28 cellular contexts compared by ENCODE assay signal in the genomic region with DNA sequence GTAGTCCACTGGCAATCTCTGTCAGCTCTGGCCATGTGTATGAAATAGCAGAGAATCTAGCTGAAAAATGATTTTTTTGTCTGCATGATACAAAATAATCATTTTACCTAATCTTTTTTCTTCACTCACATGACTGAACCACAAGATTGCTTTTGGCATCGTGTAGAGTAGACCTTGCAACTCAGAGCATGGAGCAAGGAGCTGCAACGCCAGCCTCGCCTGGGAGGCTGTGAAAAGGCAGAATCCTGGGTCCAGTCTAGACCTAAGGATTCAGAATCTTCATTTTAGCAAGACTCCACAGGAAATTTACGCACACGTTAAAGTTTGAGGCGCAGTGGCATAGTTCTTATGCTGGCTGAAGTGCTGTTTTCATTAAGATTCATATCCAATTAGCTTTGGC.
"Had no signal": no experiment of that assay in that cellular context is flagged by ENCODE, and none has a peak within 500 bp of the region (broad histone marks: within the 10 kb centered on the region; RNA-seq: fewer than 3 reads in every experiment).

No MANE protein-coding gene starts in this region.

- H3K4me2 ChIP-seq: PC-9 had no signal

- H3K4me3 ChIP-seq: adrenal gland, PC-9 had no signal

- H3K27me3 ChIP-seq: adrenal gland, brain microvascular endothelial cell had no signal

- DNase-seq: activated CD4-positive, alpha-beta T cell treated with anti-CD3 and anti-CD28 coated beads, Interleukin-2, amount 10 ng/mL, durations not matched to agents 24 days and 14 days; activated CD4-positive, alpha-beta T cell treated with anti-CD3 and anti-CD28 coated beads, Interleukin-2, amount 50 U/mL, for 4 hours; activated CD8-positive, alpha-beta T cell treated with anti-CD3 and anti-CD28 coated beads, Interleukin-2, amount 10 ng/mL, durations not matched to agents 7 days and 5 days; activated gamma-delta T cell treated with Interleukin-2 at 50 U/mL for 16 hours; activated naive CD4-positive, alpha-beta T cell treated with anti-CD3 and anti-CD28 coated beads for 36 hours; adrenal gland; aorta; brain microvascular endothelial cell; central memory CD4-positive, alpha-beta T cell; NCI-H1092 treated with DMSO at 0.1 percent for 48 hours; NCI-H1417; NCI-H187; NCI-H2029 treated with DMSO at 0.1 percent for 48 hours; NCI-H2107; NCI-H2171; NCI-H2227 treated with DMSO at 0.1 percent for 48 hours; NCI-H446; NCI-H510A treated with DMSO at 0.1 percent for 48 hours; NCI-H526 treated with DMSO at 0.1 percent for 48 hours; NCI-H82; Right ventricle myocardium superior; SW 1271; T-helper 1 cell; T1000; WERI-Rb-1 had no signal

- H3K9me3 ChIP-seq: adrenal gland had no signal

- H3K36me3 Mint-ChIP-seq: activated naive CD4-positive, alpha-beta T cell treated with anti-CD3 and anti-CD28 coated beads, Interleukin-2, amount 50 U/mL, for 72 hours had no signal

- H3K36me3 ChIP-seq: adrenal gland, brain microvascular endothelial cell, WERI-Rb-1 had no signal

- H3K9me3 Mint-ChIP-seq: activated CD4-positive, alpha-beta T cell treated with anti-CD3 and anti-CD28 coated beads, Interleukin-2, amount 10 ng/mL, durations not matched to agents 24 days and 14 days; activated naive CD4-positive, alpha-beta T cell treated with anti-CD3 and anti-CD28 coated beads for 36 hours; activated naive CD4-positive, alpha-beta T cell treated with anti-CD3 and anti-CD28 coated beads, Interleukin-2, amount 50 U/mL, for 72 hours; activated T-cell treated with anti-CD3 and anti-CD28 coated beads, Interleukin-2, amount 50 U/mL, for 24 hours had no signal

- H3K4me3 Mint-ChIP-seq: activated CD4-positive, alpha-beta T cell treated with anti-CD3 and anti-CD28 coated beads, Interleukin-2, amount 10 ng/mL, durations not matched to agents 24 days and 14 days; activated CD8-positive, alpha-beta T cell treated with anti-CD3 and anti-CD28 coated beads, Interleukin-2, amount 10 ng/mL, durations not matched to agents 7 days and 5 days; activated naive CD4-positive, alpha-beta T cell treated with anti-CD3 and anti-CD28 coated beads for 36 hours; activated T-cell treated with anti-CD3 and anti-CD28 coated beads, Interleukin-2, amount 50 U/mL, for 24 hours had no signal

- ATAC-seq: activated CD8-positive, alpha-beta T cell treated with anti-CD3 and anti-CD28 coated beads, Interleukin-2, amount 10 ng/mL, durations not matched to agents 7 days and 5 days; activated naive CD4-positive, alpha-beta T cell treated with anti-CD3 and anti-CD28 coated beads, Interleukin-2, amount 50 U/mL, for 72 hours had no signal

- H2AFZ ChIP-seq: PC-9 had no signal

- H3K27ac ChIP-seq: adrenal gland, brain microvascular endothelial cell, PC-9, WERI-Rb-1 had no signal

- H3K27ac Mint-ChIP-seq: activated CD4-positive, alpha-beta T cell treated with anti-CD3 and anti-CD28 coated beads, Interleukin-2, amount 10 ng/mL, durations not matched to agents 24 days and 14 days; activated CD8-positive, alpha-beta T cell treated with anti-CD3 and anti-CD28 coated beads, Interleukin-2, amount 10 ng/mL, durations not matched to agents 7 days and 5 days; activated naive CD4-positive, alpha-beta T cell treated with anti-CD3 and anti-CD28 coated beads for 36 hours; activated naive CD4-positive, alpha-beta T cell treated with anti-CD3 and anti-CD28 coated beads, Interleukin-2, amount 50 U/mL, for 72 hours; activated T-cell treated with anti-CD3 and anti-CD28 coated beads, Interleukin-2, amount 50 U/mL, for 24 hours had no signal

- H3K27me3 Mint-ChIP-seq: activated CD4-positive, alpha-beta T cell treated with anti-CD3 and anti-CD28 coated beads, Interleukin-2, amount 10 ng/mL, durations not matched to agents 24 days and 14 days; activated T-cell treated with anti-CD3 and anti-CD28 coated beads, Interleukin-2, amount 50 U/mL, for 24 hours had no signal
